In genomic region chr10:130959752-130960195, GRCh38 we compare ENCODE assay signal across 5 cellular contexts.
"Had no signal": no experiment of that assay in that cellular context is flagged by ENCODE, and none has a peak within 500 bp of the region (broad histone marks: within the 10 kb centered on the region; RNA-seq: fewer than 3 reads in every experiment).

No MANE protein-coding gene starts in this region.

- H3K4me3 ChIP-seq: GM23248 had no signal

- DNase-seq: GM23248, GOT3, H7, HCEC 1CT, IMR-90 had no signal

- H3K27ac ChIP-seq: GM23248 had no signal
